In the genomic region with DNA sequence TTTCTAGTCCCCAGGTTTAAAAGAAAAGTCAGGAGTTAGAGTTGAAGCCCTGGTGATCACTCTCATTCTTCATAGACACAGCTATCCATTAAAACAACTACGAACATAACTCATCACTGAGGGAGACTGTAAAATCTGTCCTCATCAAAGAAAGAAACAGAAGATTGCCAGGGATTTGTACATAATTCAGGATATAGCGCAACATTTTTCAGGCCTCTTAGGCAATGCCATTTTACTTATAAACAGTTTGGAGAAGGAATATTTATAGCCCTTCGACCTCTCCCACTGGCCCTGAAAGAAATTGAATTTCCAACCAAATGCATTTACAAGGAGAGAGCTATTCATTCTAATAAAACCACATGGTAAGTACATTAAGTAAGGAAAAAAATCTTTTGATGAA, we compare ENCODE assay signal across 26 cellular contexts.
"Had no signal": no experiment of that assay in that cellular context is flagged by ENCODE, and none has a peak within 500 bp of the region (broad histone marks: within the 10 kb centered on the region; RNA-seq: fewer than 3 reads in every experiment).

No MANE protein-coding gene starts in this region.

- H3K27ac Mint-ChIP-seq: memory B cell; mesothelial cell of epicardium; naive B cell; natural killer cell treated with Interleukin-12 subunit alpha and Interleukin-12 subunit beta and Interleukin-15 and Interleukin-18, amount 100 ng/mL, for 72 hours; stimulated activated naive CD8-positive, alpha-beta T cell treated with anti-CD3 and anti-CD28 coated beads, Interleukin-15, amount 100 ng/mL, for 72 hours had no signal

- FAIRE-seq: keratinocyte, small intestine had no signal

- H3K9me3 ChIP-seq: gastrocnemius medialis, mucosa of descending colon, prostate gland, right atrium auricular region, sigmoid colon, suprapubic skin, transverse colon, vagina had no signal

- H3K27me3 Mint-ChIP-seq: memory B cell; natural killer cell treated with Interleukin-12 subunit alpha and Interleukin-12 subunit beta and Interleukin-15 and Interleukin-18, amount 100 ng/mL, for 72 hours; stimulated activated naive CD8-positive, alpha-beta T cell treated with anti-CD3 and anti-CD28 coated beads, Interleukin-15, amount 100 ng/mL, for 72 hours had no signal

- ATAC-seq: gastrocnemius medialis; left lobe of liver; mucosa of descending colon; natural killer cell treated with Interleukin-12 subunit alpha and Interleukin-12 subunit beta and Interleukin-15 and Interleukin-18, amount 100 ng/mL, for 72 hours; stimulated activated naive CD8-positive, alpha-beta T cell treated with anti-CD3 and anti-CD28 coated beads, Interleukin-15, amount 100 ng/mL, for 72 hours had no signal

- H3K27me3 ChIP-seq: dorsolateral prefrontal cortex, gastrocnemius medialis, right atrium auricular region, sigmoid colon, suprapubic skin, transverse colon, vagina had no signal

- H3K4me1 Mint-ChIP-seq: naive B cell; stimulated activated naive CD8-positive, alpha-beta T cell treated with anti-CD3 and anti-CD28 coated beads, Interleukin-15, amount 100 ng/mL, for 72 hours had no signal

- H3K36me3 ChIP-seq: gastrocnemius medialis, prostate gland, right atrium auricular region, sigmoid colon, suprapubic skin, transverse colon, vagina had no signal

- H3K4me3 ChIP-seq: dorsolateral prefrontal cortex, gastrocnemius medialis, lung, mucosa of descending colon, prostate gland, right atrium auricular region, sigmoid colon, suprapubic skin, transverse colon, vagina had no signal

- H3K27ac ChIP-seq: dorsolateral prefrontal cortex, gastrocnemius medialis, prostate gland, right atrium auricular region, sigmoid colon, suprapubic skin, transverse colon, vagina had no signal

- H3K4me1 ChIP-seq: gastrocnemius medialis, prostate gland, right atrium auricular region, sigmoid colon, suprapubic skin, transverse colon, vagina had no signal

- DNase-seq: dorsolateral prefrontal cortex; effector CD4-positive, alpha-beta T cell; foreskin fibroblast; gastrocnemius medialis; head of caudate nucleus; mucosa of descending colon; naive B cell; nucleus accumbens; sigmoid colon; small intestine; stimulated activated CD4-positive, alpha-beta T cell treated with anti-CD3 and anti-CD28 coated beads, Interleukin-15, amount 100 ng/mL, for 24 hours; stimulated activated CD4-positive, alpha-beta T cell treated with anti-CD3 and anti-CD28 coated beads, Interleukin-2, amount 100 ng/mL, for 48 hours; stimulated activated CD8-positive, alpha-beta memory T cell treated with anti-CD3 and anti-CD28 coated beads, Interleukin-4, amount 100 ng/mL, for 48 hours; stimulated activated naive CD4-positive, alpha-beta T cell; stimulated activated naive CD8-positive, alpha-beta T cell treated with anti-CD3 and anti-CD28 coated beads, Interleukin-15, amount 100 ng/mL, for 72 hours; transverse colon had no signal

- H3K36me3 Mint-ChIP-seq: memory B cell; mesothelial cell of epicardium; naive B cell; natural killer cell treated with Interleukin-12 subunit alpha and Interleukin-12 subunit beta and Interleukin-15 and Interleukin-18, amount 100 ng/mL, for 72 hours had no signal

- H3K9me3 Mint-ChIP-seq: mesothelial cell of epicardium had no signal

- H3K4me3 Mint-ChIP-seq: memory B cell; mesothelial cell of epicardium; naive B cell; natural killer cell treated with Interleukin-12 subunit alpha and Interleukin-12 subunit beta and Interleukin-15 and Interleukin-18, amount 100 ng/mL, for 72 hours; stimulated activated naive CD8-positive, alpha-beta T cell treated with anti-CD3 and anti-CD28 coated beads, Interleukin-15, amount 100 ng/mL, for 72 hours had no signal
